Comparison of ENCODE assay signal across 12 cellular contexts in the genomic region with DNA sequence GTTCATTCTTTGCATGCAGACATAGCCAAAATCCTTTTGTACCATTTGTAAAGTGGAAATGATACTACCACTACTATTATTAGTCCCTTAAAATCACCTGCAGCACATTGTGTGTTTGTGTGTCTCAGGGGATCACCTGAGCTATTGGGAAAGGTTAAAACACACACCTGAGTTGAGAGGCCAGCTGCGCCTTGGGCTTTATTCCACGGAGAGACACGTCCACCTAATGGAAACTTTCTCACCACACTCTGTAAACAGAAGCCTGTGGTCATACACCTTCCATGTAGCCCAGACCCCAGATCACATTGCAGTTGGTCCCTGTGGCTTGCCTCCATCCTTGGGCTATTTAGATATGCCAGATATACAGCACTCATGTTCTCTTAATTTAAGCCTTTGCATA.
"Had no signal": no experiment of that assay in that cellular context is flagged by ENCODE, and none has a peak within 500 bp of the region (broad histone marks: within the 10 kb centered on the region; RNA-seq: fewer than 3 reads in every experiment).

No MANE protein-coding gene starts in this region.

- H3K27ac Mint-ChIP-seq: naive thymus-derived CD4-positive, alpha-beta T cell; nephron progenitor cell had no signal

- H3K4me1 Mint-ChIP-seq: nephron progenitor cell had no signal

- H3K4me3 Mint-ChIP-seq: naive thymus-derived CD4-positive, alpha-beta T cell; nephron progenitor cell had no signal

- DNase-seq: effector memory CD4-positive, alpha-beta T cell; heart left ventricle; hippocampal formation; kidney glomerular epithelial cell; mesendoderm; naive thymus-derived CD4-positive, alpha-beta T cell; nephron progenitor cell; posterior cingulate gyrus; sigmoid colon; stimulated activated naive CD4-positive, alpha-beta T cell; trophoblast cell had no signal

- ATAC-seq: esophagus mucosa; heart left ventricle; naive thymus-derived CD4-positive, alpha-beta T cell had no signal
